24 cellular contexts compared by ENCODE assay signal in genomic region chr1:222242492-222242891, GRCh38.
"Had no signal": no experiment of that assay in that cellular context is flagged by ENCODE, and none has a peak within 500 bp of the region (broad histone marks: within the 10 kb centered on the region; RNA-seq: fewer than 3 reads in every experiment).

No MANE protein-coding gene starts in this region.

- ATAC-seq: HepG2, Panc1, PC-3, T-cell had no signal

- H3K27me3 ChIP-seq: MG63 had no signal

- H3K9ac ChIP-seq: SK-N-SH had no signal

- H3K4me3 ChIP-seq: MG63 had no signal

- DNase-seq: IMR-90, Karpas-422, KG1, MG63, NCI-H1092, NCI-H1105 treated with DMSO at 0.1 percent for 48 hours, NCI-H1417 treated with DMSO at 0.1 percent for 48 hours, NCI-H146, NCI-H1694 treated with DMSO at 0.1 percent for 48 hours, NCI-H1930, NCI-H2081, NCI-H2171, NCI-H226, NCI-H446, NCI-H510A, NCI-H526 treated with DMSO at 0.1 percent for 48 hours, PC-3, SHP77, SK-N-SH, SW 1271, T-cell had no signal

- H3K9me3 ChIP-seq: MG63, SK-N-SH had no signal

- H3K27ac ChIP-seq: RWPE1 had no signal

- H3K36me3 ChIP-seq: MG63 had no signal
